In genomic region chr15:70098170-70098460, GRCh38 we compare ENCODE assay signal across 8 cellular contexts. TPM values are rescaled to one million over a fixed set of nuclear protein-coding genes. Genes with fewer than 3 reads are reported as not detected.
A peak's percentile ranks its signal among the peaks of the same experiment; 100 is the strongest.
DNase-seq lines count a peak whose midpoint lies in the region; ATAC-seq and TF ChIP-seq lines count a peak whose summit lies in the region.

No MANE protein-coding gene starts in this region.

- peaks cover 12% of the 10 kb centered on the region for H3K27me3 ChIP-seq in left ventricle myocardium inferior (ENCODE audit: low read depth)
- no peaks in the 10 kb centered on the region for H3K27me3 ChIP-seq in ascending aorta
- peaks cover 9 to 10% of the 10 kb centered on the region in 2 experiments for H3K27me3 ChIP-seq in mesenchymal stem cell (ENCODE audit: control insufficient read depth in 1 of 2, insufficient read depth in 1 of 2, low read length in 2 of 2)

- no peak overlapping the region for H3K4ac ChIP-seq in mesenchymal stem cell (ENCODE audit: low read depth in 1 of 2, low read length in 2 of 2)

- no peak for DNase-seq in left ventricle myocardium inferior
- DNase-seq in Right ventricle myocardium inferior (ENCODE audit: missing footprints) = no peak
- no peak for DNase-seq in ascending aorta (ENCODE audit: low spot score in 2 of 2)
- DNase-seq in mesenchymal stem cell = no peak
- DNase-seq in HCEC 1CT = no peak
- no peak for DNase-seq in germinal center (ENCODE audit: low spot score)

- H3K36me3 ChIP-seq in left ventricle myocardium inferior = no peaks in the 10 kb centered on the region
- no peaks in the 10 kb centered on the region for H3K36me3 ChIP-seq in ascending aorta
- H3K36me3 ChIP-seq in mesenchymal stem cell (ENCODE audit: control insufficient read depth in 1 of 2, insufficient read depth in 2 of 2, low read depth in 1 of 2, low read length in 2 of 2) = peaks cover 0 to 9% of the 10 kb centered on the region in 2 experiments
- no peaks in the 10 kb centered on the region for H3K36me3 ChIP-seq in urinary bladder (ENCODE audit: insufficient read depth)

- H2BK15ac ChIP-seq in mesenchymal stem cell (ENCODE audit: low read depth, poor library complexity, severe bottlenecking) = peak overlapping the region; percentile 26

- H3K9me3 ChIP-seq in left ventricle myocardium inferior (replicated peaks) (no peaks in the 10 kb centered on the region), ascending aorta (no peaks in the 10 kb centered on the region), mesenchymal stem cell (ENCODE audit: control insufficient read depth, low read length) (no peaks in the 10 kb centered on the region)

- H3K23ac ChIP-seq in mesenchymal stem cell (ENCODE audit: low read length in 2 of 2) = no peak overlapping the region

- H2BK12ac ChIP-seq in mesenchymal stem cell (ENCODE audit: low read length in 2 of 2) = no peak overlapping the region

- no peak overlapping the region for H2AFZ ChIP-seq in mesenchymal stem cell (ENCODE audit: low read depth, low read length)

- no peak overlapping the region for H2BK120ac ChIP-seq in mesenchymal stem cell (ENCODE audit: low read depth, low read length)

- H3K18ac ChIP-seq in mesenchymal stem cell (ENCODE audit: low read depth in 1 of 2, low read length in 2 of 2) = no peak overlapping the region

- no peak for TF ChIP-seq CTCF in left ventricle myocardium inferior (IDR thresholded peaks at IDR 0.05; ENCODE audit: borderline replicate concordance)
- no peak for TF ChIP-seq CTCF in ascending aorta (IDR thresholded peaks at IDR 0.05)

- H3K27ac ChIP-seq in left ventricle myocardium inferior (replicated peaks) = peak overlapping the region; percentile 97
- peak overlapping the region; percentile 92 to 94 for H3K27ac ChIP-seq in ascending aorta
- H3K27ac ChIP-seq in mesenchymal stem cell (ENCODE audit: low read length, poor library complexity, severe bottlenecking) = peak overlapping the region; percentile 18
- H3K27ac ChIP-seq in urinary bladder (ENCODE audit: low read depth) = peak overlapping the region; percentile 93

- no peak overlapping the region for H2BK5ac ChIP-seq in mesenchymal stem cell (ENCODE audit: low read depth, low read length, poor library complexity, severe bottlenecking)

- no peak for ATAC-seq in Right ventricle myocardium inferior
- no peak for ATAC-seq in HG02759 (IDR thresholded peaks at IDR 0.05; ENCODE audit: unreplicated experiment)

- peak overlapping the region; percentile 88 for H3K4me3 ChIP-seq in left ventricle myocardium inferior
- peak overlapping the region; percentile 85 to 89 for H3K4me3 ChIP-seq in ascending aorta
- peak overlapping the region in 1 of 2 experiments; percentile 94 for H3K4me3 ChIP-seq in mesenchymal stem cell (ENCODE audit: insufficient read depth in 1 of 2, low read depth in 1 of 2, low read length in 2 of 2)
- H3K4me3 ChIP-seq in urinary bladder (ENCODE audit: low read depth, low read length) = peak overlapping the region; percentile 52

- no peak overlapping the region for H4K8ac ChIP-seq in mesenchymal stem cell (ENCODE audit: low read length)

- H2AK5ac ChIP-seq in mesenchymal stem cell (ENCODE audit: low read length, severe bottlenecking) = no peak overlapping the region

- under 1% methylated on average over 4 of the region's 7 CpGs for WGBS in mesenchymal stem cell
- WGBS in urinary bladder = 16% methylated on average over 7 of the region's 7 CpGs

- peaks cover 89% of the 10 kb centered on the region for H3K4me1 ChIP-seq in left ventricle myocardium inferior
- peaks cover 5 to 35% of the 10 kb centered on the region in 2 donors for H3K4me1 ChIP-seq in ascending aorta
- peaks cover 25% of the 10 kb centered on the region for H3K4me1 ChIP-seq in mesenchymal stem cell (ENCODE audit: control insufficient read depth, insufficient read depth, low read depth, low read length)
- peaks cover 3% of the 10 kb centered on the region for H3K4me1 ChIP-seq in urinary bladder (ENCODE audit: insufficient read depth)

- H4K91ac ChIP-seq in mesenchymal stem cell (ENCODE audit: low read length) = no peak overlapping the region

- H3K14ac ChIP-seq in mesenchymal stem cell (ENCODE audit: low read length in 2 of 2) = no peak overlapping the region

- peak overlapping the region; percentile 96 for H3K4me2 ChIP-seq in mesenchymal stem cell (ENCODE audit: low read length, poor library complexity, severe bottlenecking)

- peak overlapping the region; percentile 92 for H3K9ac ChIP-seq in mesenchymal stem cell (ENCODE audit: low read length)

- intact Hi-C loops in left ventricle myocardium inferior (cut with micrococcal nuclease) (no loop called here), Right ventricle myocardium inferior (cut with DNase I) (loop anchor here (5.0 to 10.0 kb wide), 4 partner anchors 73 to 623 kb away; no protein-coding TSS in a partner anchor), ascending aorta (cut with DNase I) (loop anchor here (2.0 to 5.0 kb wide), 8 partner anchors 73 to 636 kb away; no protein-coding TSS in a partner anchor)

- peaks cover 16% of the 10 kb centered on the region for H3K79me1 ChIP-seq in mesenchymal stem cell (replicated peaks; ENCODE audit: low read length, poor library complexity, severe bottlenecking)

RNA-seq across cellular contexts. Expression of gene TLE3, which starts 0.4 kb away (rescaled TPM):
- total RNA-seq in left ventricle myocardium inferior (17.8 TPM), Right ventricle myocardium inferior (14.1 TPM), ascending aorta (76.4 TPM), urinary bladder (25.7 TPM)
- 42.9 TPM for polyA plus RNA-seq in mesenchymal stem cell (2013, experiment 1 of 2)
- 39.2 TPM for polyA plus RNA-seq in mesenchymal stem cell (2013, experiment 2 of 2)
- 21.5 TPM for polyA plus RNA-seq in urinary bladder

Comparison
In these comparisons a context has a peak if more than half of its experiments do, and no peak if none do; other contexts are left out.
1. H3K27ac ChIP-seq: peak in every context shown above with its lines; median percentile 97 in left ventricle myocardium inferior; 93 in ascending aorta; 93 in urinary bladder; 18 in mesenchymal stem cell.